Comparison of ENCODE assay signal across 8 cellular contexts in genomic region chr15:38354321-38354929, GRCh38.
DNase-seq lines count a peak whose midpoint lies in the region; TF ChIP-seq lines count a peak whose summit lies in the region.

No MANE protein-coding gene starts in this region.

- peaks cover 0 to 8% of the 10 kb centered on the region in 2 donors for H3K36me3 ChIP-seq in vagina

- peak; percentile 39 for DNase-seq in GM04504 (ENCODE audit: low read depth)
- peak; percentile 38 for DNase-seq in HS-5 (ENCODE audit: low read depth)
- peak; percentile 70 for DNase-seq in RPMI7951 (ENCODE audit: low read depth)
- peak; percentile 19 for DNase-seq in activated effector memory CD4-positive, alpha-beta T cell treated with Interleukin-2 at 50 U/mL for 16 hours
- peak; percentile 79 for DNase-seq in globus pallidus (ENCODE audit: low spot score)
- peak in 6 of 10 donors; percentile 46 to 88 (median 64) for DNase-seq in posterior cingulate gyrus
- no peak for DNase-seq in vagina (ENCODE audit: extremely low spot score in 2 of 2)
- no peak for DNase-seq in NCI-H128 (lab: John Stamatoyannopoulos, UW; ENCODE audit: unreplicated experiment)

- H3K4me1 ChIP-seq in vagina, result no peaks in the 10 kb centered on the region

- TF ChIP-seq POLR2A in vagina (IDR thresholded peaks at IDR 0.05), result no peak

- H3K9me3 ChIP-seq in vagina, result no peaks in the 10 kb centered on the region

- H3K27me3 ChIP-seq in vagina, result no peaks in the 10 kb centered on the region

- H3K4me3 ChIP-seq in vagina, result no peak overlapping the region

- peak; percentile 54 to 58 (median 57) for TF ChIP-seq CTCF in vagina (IDR thresholded peaks at IDR 0.05)

- no peak overlapping the region for H3K27ac ChIP-seq in vagina

- intact Hi-C loops in posterior cingulate gyrus (cut with DNase I), result loop anchor here (1.0 to 10.0 kb wide), 3 partner anchors 102 to 359 kb away; partner anchors contain the start of gene SPRED1
- intact Hi-C loops in vagina (cut with DNase I), result loop anchor here (10.0 kb wide), 1 partner anchor 360 kb away; no protein-coding TSS in a partner anchor

Comparison
In these comparisons a context has a peak if more than half of its experiments do, and no peak if none do; other contexts are left out.
1. DNase-seq: peak in GM04504 (single experiment), HS-5 (single experiment), RPMI7951 (single experiment), activated effector memory CD4-positive, alpha-beta T cell treated with Interleukin-2 at 50 U/mL for 16 hours (single experiment), globus pallidus (single experiment) and posterior cingulate gyrus (6 of 10); none in vagina (0 of 2) and NCI-H128 (single experiment).